ENCODE assay signal across 5 cellular contexts in genomic region chr5:57133574-57133973, GRCh38.
"Had no signal": no experiment of that assay in that cellular context is flagged by ENCODE, and none has a peak within 500 bp of the region (broad histone marks: within the 10 kb centered on the region; RNA-seq: fewer than 3 reads in every experiment).

No MANE protein-coding gene starts in this region.

- ATAC-seq: K562 had no signal

- H3K4me3 ChIP-seq: K562 had no signal

- H3K27ac ChIP-seq: HL-60 had no signal

- FAIRE-seq: K562 had no signal

- DNase-seq: IMR-90, KBM-7, KG1 had no signal
